In genomic region chr2:96265840-96266569, GRCh38 we compare ENCODE assay signal across 1 cellular context.
TF ChIP-seq lines count a peak whose summit lies in the region.

TSS of gene CIAO1 (plus strand) at chr2:96266225. CDS start at chr2:96266351, 126 bp downstream.
TSS of gene TMEM127 (minus strand) at chr2:96265997. CDS start at chr2:96265381, 616 bp downstream.

TF ChIP-seq in HepG2, 621 proteins besides CTCF, POLR2A, EP300 and RAD21 (continued from another document and continues in another):
- peak; percentile 70 for TF ChIP-seq NFAT5 (CRISPR knock-in tag; IDR thresholded peaks at IDR 0.05)
- no peak; the same call in 1 of the 2 replicates for TF ChIP-seq ZNF83 (CRISPR knock-in tag; IDR thresholded peaks at IDR 0.05; ENCODE audit: borderline replicate concordance)
- TF ChIP-seq PHF21A (CRISPR knock-in tag; IDR thresholded peaks at IDR 0.05), result peak; percentile 77
- TF ChIP-seq IRF2 (CRISPR knock-in tag; IDR thresholded peaks at IDR 0.05), result peak; percentile 96
- peak; percentile 14; the same call in 1 of the 2 replicates for TF ChIP-seq MED13 (CRISPR knock-in tag; IDR thresholded peaks at IDR 0.05)
- TF ChIP-seq ZBTB10 (CRISPR knock-in tag; IDR thresholded peaks at IDR 0.05; ENCODE audit: borderline replicate concordance), result no peak
- peak; percentile 96 for TF ChIP-seq KMT2B (CRISPR knock-in tag; IDR thresholded peaks at IDR 0.05)
- peak; percentile 79; the same call in 2 of the 3 replicates for TF ChIP-seq MXI1 (IDR thresholded peaks at IDR 0.05; ENCODE audit: borderline replicate concordance, low read depth, low read length)
- TF ChIP-seq HBP1 (CRISPR knock-in tag; IDR thresholded peaks at IDR 0.05; ENCODE audit: low read depth), result peak; percentile 64; the same call in 1 of the 2 replicates
- TF ChIP-seq HIC2 (CRISPR knock-in tag; IDR thresholded peaks at IDR 0.05; ENCODE audit: low read depth), result peak; percentile 70; the same call in 1 of the 2 replicates
- peak; percentile 84 for TF ChIP-seq HINFP (CRISPR knock-in tag; IDR thresholded peaks at IDR 0.05; ENCODE audit: low read depth)
- TF ChIP-seq ZNF513 (CRISPR knock-in tag; conservative IDR thresholded peaks at IDR 0.05), result no peak
- peak; percentile 68 for TF ChIP-seq TGIF2 (CRISPR knock-in tag; IDR thresholded peaks at IDR 0.05)
- TF ChIP-seq ZNF276 (CRISPR knock-in tag; IDR thresholded peaks at IDR 0.05; ENCODE audit: low read depth), result peak; percentile 81
- peak; percentile 91 for TF ChIP-seq ZFP82 (CRISPR knock-in tag; IDR thresholded peaks at IDR 0.05; ENCODE audit: borderline replicate concordance)
- no peak; the same call in 1 of the 2 replicates for TF ChIP-seq ZBTB26 (CRISPR knock-in tag; IDR thresholded peaks at IDR 0.05; ENCODE audit: borderline replicate concordance)
- TF ChIP-seq YEATS2 (CRISPR knock-in tag; IDR thresholded peaks at IDR 0.05; ENCODE audit: borderline replicate concordance), result peak; percentile 98
- peak; percentile 84 for TF ChIP-seq MTA1 (CRISPR knock-in tag; IDR thresholded peaks at IDR 0.05; ENCODE audit: borderline replicate concordance)
- no peak for TF ChIP-seq ZNF432 (CRISPR knock-in tag; IDR thresholded peaks at IDR 0.05; ENCODE audit: borderline replicate concordance)
- TF ChIP-seq ATRX (CRISPR knock-in tag; IDR thresholded peaks at IDR 0.05; ENCODE audit: borderline replicate concordance), result no peak
- TF ChIP-seq ZNF766 (CRISPR knock-in tag; IDR thresholded peaks at IDR 0.05; ENCODE audit: borderline replicate concordance), result no peak; the same call in none of the 2 replicates
- TF ChIP-seq FOXM1 (CRISPR knock-in tag; IDR thresholded peaks at IDR 0.05), result no peak
- no peak; the same call in 1 of the 2 replicates for TF ChIP-seq ZNF253 (CRISPR knock-in tag; IDR thresholded peaks at IDR 0.05; ENCODE audit: borderline replicate concordance)
- peak; percentile 33; the same call in 1 of the 2 replicates for TF ChIP-seq RFX1 (IDR thresholded peaks at IDR 0.05)
- TF ChIP-seq NFRKB (IDR thresholded peaks at IDR 0.05), result no peak
- TF ChIP-seq TOE1 (CRISPR knock-in tag; IDR thresholded peaks at IDR 0.05), result no peak
- TF ChIP-seq KDM5A (IDR thresholded peaks at IDR 0.05; ENCODE audit: borderline replicate concordance, low read length), result no peak; the same call in 1 of the 2 replicates
- peak; percentile 94 for TF ChIP-seq SALL2 (CRISPR knock-in tag; IDR thresholded peaks at IDR 0.05)
- peak; percentile 66 for TF ChIP-seq ZNF772 (CRISPR knock-in tag; IDR thresholded peaks at IDR 0.05)
- no peak for TF ChIP-seq LCORL (IDR thresholded peaks at IDR 0.05)
- TF ChIP-seq LCORL (CRISPR knock-in tag; IDR thresholded peaks at IDR 0.05), result peak; percentile 97
- TF ChIP-seq ZNF576 (CRISPR knock-in tag; IDR thresholded peaks at IDR 0.05), result peak; percentile 95
- peak; percentile 94 for TF ChIP-seq ZSCAN31 (CRISPR knock-in tag; IDR thresholded peaks at IDR 0.05; ENCODE audit: low read depth)
- TF ChIP-seq NR2C2 (CRISPR knock-in tag; IDR thresholded peaks at IDR 0.05; ENCODE audit: borderline replicate concordance), result peak; percentile 99
- TF ChIP-seq THAP9 (CRISPR knock-in tag; IDR thresholded peaks at IDR 0.05; ENCODE audit: borderline replicate concordance), result peak; percentile 97; the same call in 1 of the 2 replicates
